ENCODE assay signal across 21 cellular contexts in genomic region chr11:121927789-121928188, GRCh38.
"Had no signal": no experiment of that assay in that cellular context is flagged by ENCODE, and none has a peak within 500 bp of the region (broad histone marks: within the 10 kb centered on the region; RNA-seq: fewer than 3 reads in every experiment).

No MANE protein-coding gene starts in this region.

- DNase-seq: Kasumi-1, MM.1S, NCI-H1092 treated with DMSO at 0.1 percent for 48 hours, NCI-H1436, NCI-H187, NCI-H2029, NCI-H2081 treated with DMSO at 0.1 percent for 48 hours, NCI-H2171, NCI-H226, NCI-H446, NCI-H510A, NCI-H524 treated with DMSO at 0.1 percent for 48 hours, NCI-H69, NCI-H774, Right ventricle myocardium superior, RPMI8226, SIG-M5, SK-N-SH had no signal

- H3K4me3 Mint-ChIP-seq: IgD-negative memory B cell had no signal

- H3K36me3 Mint-ChIP-seq: IgD-negative memory B cell had no signal

- H3K27ac ChIP-seq: KMS-11 had no signal

- H3K4me3 ChIP-seq: K562 had no signal

- H3K27ac Mint-ChIP-seq: IgD-negative memory B cell had no signal

- ATAC-seq: K562 had no signal

- H3K9me3 ChIP-seq: SK-N-SH had no signal
